ENCODE assay signal across 8 cellular contexts in the genomic region with DNA sequence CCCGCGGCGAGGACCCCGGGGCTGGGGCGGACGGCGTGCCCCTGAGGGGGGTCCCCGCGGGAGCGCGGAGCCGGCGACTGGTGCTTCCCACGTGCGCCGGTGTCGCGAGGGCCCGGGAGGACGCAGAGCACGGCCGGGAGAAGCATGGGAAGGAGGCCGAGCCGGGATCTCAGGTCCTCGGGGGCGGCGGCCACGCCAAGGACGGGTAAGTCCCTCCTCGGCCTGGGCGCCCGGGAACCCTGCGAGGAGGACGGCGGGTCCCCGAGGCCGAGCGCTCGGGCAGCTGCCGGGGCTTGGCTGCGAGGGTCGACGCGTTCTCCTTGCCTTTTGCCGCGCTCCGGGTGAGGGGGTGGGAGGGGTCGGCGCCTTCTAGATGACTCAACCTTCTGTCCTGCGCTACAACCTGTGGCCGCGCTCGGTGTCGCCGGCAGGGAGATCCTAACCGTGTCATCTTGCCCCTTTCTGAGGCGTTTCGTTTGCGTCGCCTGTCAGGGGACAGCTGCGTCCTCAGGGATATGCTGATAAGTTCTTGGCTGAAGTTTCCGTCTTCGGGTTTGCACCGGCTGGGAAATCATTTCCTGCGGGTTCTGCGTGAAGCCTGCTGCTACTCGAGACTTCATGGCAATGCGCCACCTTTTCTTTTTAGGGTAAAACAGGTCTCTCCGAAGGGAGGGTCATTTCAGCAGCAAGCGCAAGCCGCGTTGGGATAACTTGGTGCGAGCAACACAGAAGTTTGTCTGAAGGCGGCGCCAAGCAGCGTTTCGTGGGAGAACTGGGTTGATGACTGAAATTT. TPM values are rescaled to one million over a fixed set of nuclear protein-coding genes. Genes with fewer than 3 reads are reported as not detected.
A peak's percentile ranks its signal among the peaks of the same experiment; 100 is the strongest.
DNase-seq lines count a peak whose midpoint lies in the region; ATAC-seq and TF ChIP-seq lines count a peak whose summit lies in the region.

No MANE protein-coding gene starts in this region.

- peaks cover 36% of the 10 kb centered on the region; the same call in 1 of the 2 replicates for H4K20me1 ChIP-seq in DND-41 (ENCODE audit: insufficient read depth, low read length)

- WGBS in iPS DF 6.9 (ENCODE audit: insufficient coverage, insufficient read length), result no CpG with 5 or more reads among the region's 77 CpGs

- H3K36me3 Mint-ChIP-seq in T-helper 2 cell treated with Interferon-gamma antibody and Interleukin-4, amounts not matched to agents 5 μg/mL and 100 μg/mL, for 36 hours (ENCODE audit: low read depth), result peaks cover 9% of the 10 kb centered on the region

- peak overlapping the region; percentile 97 for H3K4me3 Mint-ChIP-seq in T-helper 2 cell treated with Interferon-gamma antibody and Interleukin-4, amounts not matched to agents 5 μg/mL and 100 μg/mL, for 36 hours

- H3K27ac ChIP-seq in DND-41 (ENCODE audit: low read length) (peak overlapping the region; percentile 78), HUES6 (ENCODE audit: low read depth, low read length) (peak overlapping the region; percentile 21; the same call in 1 of the 2 replicates), ascending aorta (peak overlapping the region; percentile 85 to 87), iPS DF 6.9 (ENCODE audit: low read length) (no peak overlapping the region), gastrocnemius medialis (peak overlapping the region; percentile 88 to 96 (median 92))

- peak; percentile 58 for ATAC-seq in DND-41 (ENCODE audit: insufficient read depth, low read depth)
- peak; percentile 42 for ATAC-seq in GM21367 (IDR thresholded peaks at IDR 0.05; ENCODE audit: unreplicated experiment)
- ATAC-seq in gastrocnemius medialis, result peak; percentile 53 to 56

- DNase-seq in DND-41 (peak; percentile 65), ascending aorta (ENCODE audit: low spot score in 2 of 2) (peak in 1 of 2 donors; percentile 82), iPS DF 6.9 (ENCODE audit: low read depth, low spot score) (no peak), gastrocnemius medialis (peak; percentile 42 to 58), NCI-H2029 (lab: John Stamatoyannopoulos, UW) (no peak)
- DNase-seq in T-helper 2 cell treated with Interferon-gamma antibody and Interleukin-4, amounts not matched to agents 5 μg/mL and 100 μg/mL, for 36 hours (ENCODE audit: low spot score), result peak; percentile 76

- peaks cover 40% of the 10 kb centered on the region for H3K4me1 Mint-ChIP-seq in T-helper 2 cell treated with Interferon-gamma antibody and Interleukin-4, amounts not matched to agents 5 μg/mL and 100 μg/mL, for 36 hours (ENCODE audit: low read depth)

- H3K4me1 ChIP-seq in DND-41 (ENCODE audit: insufficient read depth, low read length) (peaks cover 37% of the 10 kb centered on the region), HUES6 (ENCODE audit: control insufficient read depth, insufficient read depth, low read length) (peaks cover 5% of the 10 kb centered on the region), ascending aorta (peaks cover 0 to 13% of the 10 kb centered on the region in 2 donors), iPS DF 6.9 (ENCODE audit: control insufficient read depth, insufficient read depth, low read length) (no peaks in the 10 kb centered on the region), gastrocnemius medialis (peaks cover 19 to 24% of the 10 kb centered on the region in 2 donors)

- H3K27me3 Mint-ChIP-seq in T-helper 2 cell treated with Interferon-gamma antibody and Interleukin-4, amounts not matched to agents 5 μg/mL and 100 μg/mL, for 36 hours (ENCODE audit: low read depth), result peaks cover 2% of the 10 kb centered on the region

- H3K27me3 ChIP-seq in DND-41 (ENCODE audit: insufficient read depth, low read length, poor library complexity) (no peaks in the 10 kb centered on the region), HUES6 (ENCODE audit: control insufficient read depth, insufficient read depth, low read length) (peaks cover 17% of the 10 kb centered on the region), ascending aorta (no peaks in the 10 kb centered on the region), iPS DF 6.9 (ENCODE audit: control insufficient read depth, insufficient read depth, low read length) (no peaks in the 10 kb centered on the region), gastrocnemius medialis (no peaks in the 10 kb centered on the region)

- H3K4me2 ChIP-seq in DND-41 (ENCODE audit: insufficient read depth, low read length), result peak overlapping the region; percentile 81

- H3K27ac Mint-ChIP-seq in T-helper 2 cell treated with Interferon-gamma antibody and Interleukin-4, amounts not matched to agents 5 μg/mL and 100 μg/mL, for 36 hours, result peak overlapping the region; percentile 95

- in situ Hi-C loops in gastrocnemius medialis (cut with MboI; ENCODE audit: low sequenced_read_pairs in 4 of 4), result loop anchor here (10.0 to 25.0 kb wide), 2 partner anchors 177 to 190 kb away; no protein-coding TSS in a partner anchor

- H2AFZ ChIP-seq in DND-41 (ENCODE audit: low read depth, low read length), result peak overlapping the region; percentile 81

- H3K79me2 ChIP-seq in DND-41 (ENCODE audit: insufficient read depth, low read length), result peaks cover 55% of the 10 kb centered on the region

- H3K4me3 ChIP-seq in DND-41 (ENCODE audit: low read depth in 1 of 2, low read length in 2 of 2) (peak overlapping the region; percentile 36 to 73), HUES6 (ENCODE audit: low read depth, low read length) (peak overlapping the region; percentile 78), ascending aorta (peak overlapping the region; percentile 85 to 90), iPS DF 6.9 (ENCODE audit: low read length) (peak overlapping the region; percentile 81), gastrocnemius medialis (peak overlapping the region; percentile 72 to 98 (median 90))

- H3K9me3 Mint-ChIP-seq in T-helper 2 cell treated with Interferon-gamma antibody and Interleukin-4, amounts not matched to agents 5 μg/mL and 100 μg/mL, for 36 hours, result no peaks in the 10 kb centered on the region

- TF ChIP-seq CTCF in DND-41 (IDR thresholded peaks at IDR 0.05; ENCODE audit: borderline replicate concordance, extremely low read depth, low read length, poor library complexity, severe bottlenecking) (peak; percentile 65), ascending aorta (IDR thresholded peaks at IDR 0.05) (peak in 2 of 3 experiments; percentile 34 to 67), gastrocnemius medialis (IDR thresholded peaks at IDR 0.05 in 4 of 5, conservative IDR thresholded peaks at IDR 0.05 in 1 of 5) (peak in 4 of 5 experiments; percentile 9 to 46 (median 22))

- intact Hi-C loops in ascending aorta (cut with DNase I) (loop anchor here (1.0 to 10.0 kb wide), 5 partner anchors 52 to 290 kb away; partner anchors contain the start of genes GDI2 and IL15RA), gastrocnemius medialis (cut with DNase I; ENCODE audit: low total_unique reads) (loop anchor here (1.0 to 10.0 kb wide), 6 partner anchors 19 to 900 kb away; partner anchors contain the start of genes ANKRD16, ASB13, GDI2 and PRKCQ)

- H3K9me3 ChIP-seq in DND-41 (ENCODE audit: insufficient read depth, low read length, severe bottlenecking) (no peaks in the 10 kb centered on the region), HUES6 (ENCODE audit: control insufficient read depth, insufficient read depth, low read depth, low read length) (peaks cover 6% of the 10 kb centered on the region; the same call in 1 of the 2 replicates), ascending aorta (no peaks in the 10 kb centered on the region), iPS DF 6.9 (ENCODE audit: control insufficient read depth, insufficient read depth, low read length) (no peaks in the 10 kb centered on the region), gastrocnemius medialis (no peaks in the 10 kb centered on the region)

- H3K9ac ChIP-seq in DND-41 (ENCODE audit: low read depth, low read length), result peak overlapping the region; percentile 86
- peak overlapping the region; percentile 83 for H3K9ac ChIP-seq in HUES6 (ENCODE audit: low read length)

- H3K36me3 ChIP-seq in DND-41 (ENCODE audit: insufficient read depth, low read length) (no peaks in the 10 kb centered on the region; the same call in none of the 2 replicates), HUES6 (ENCODE audit: control insufficient read depth, insufficient read depth, low read length) (0 out of 2 replicates have a peak, but pooled peaks cover 2% of the 10 kb centered on the region), ascending aorta (no peaks in the 10 kb centered on the region), iPS DF 6.9 (ENCODE audit: control insufficient read depth, insufficient read depth, low read length) (no peaks in the 10 kb centered on the region), gastrocnemius medialis (peaks cover 0 to 5% of the 10 kb centered on the region in 2 donors)

- TF ChIP-seq POLR2A in gastrocnemius medialis (IDR thresholded peaks at IDR 0.05), result peak in 1 of 2 donors; percentile 35

RNA-seq across cellular contexts. Expression of gene TASOR2, which starts 0.5 kb away (rescaled TPM):
- 12.2 TPM for total RNA-seq in ascending aorta
- 10 to 100 TPM; 32.0 to 78.0 (median 50.0) TPM for total RNA-seq in gastrocnemius medialis

RNA-seq across cellular contexts. Expression of gene ASB13, which starts 18.8 kb away (rescaled TPM):
- total RNA-seq in ascending aorta (15.3 TPM), gastrocnemius medialis (10 to 100 TPM in 3 of 4 donors, 1 to 10 TPM in 1; 9.6 to 20.0 (median 14.9) TPM)

Comparison
In these comparisons a context has a peak if more than half of its experiments do, and no peak if none do; other contexts are left out.
1. DNase-seq: peak in DND-41 (single experiment), T-helper 2 cell treated with Interferon-gamma antibody and Interleukin-4, amounts not matched to agents 5 μg/mL and 100 μg/mL, for 36 hours (single experiment) and gastrocnemius medialis (2 of 2); none in iPS DF 6.9 (single experiment) and NCI-H2029 (single experiment).
2. Peak in every context shown above with its lines, with median percentiles within 50 percentile points of each other: ATAC-seq, H3K4me3 ChIP-seq and CTCF ChIP-seq.